1 cellular context compared by ENCODE assay signal in the genomic region with DNA sequence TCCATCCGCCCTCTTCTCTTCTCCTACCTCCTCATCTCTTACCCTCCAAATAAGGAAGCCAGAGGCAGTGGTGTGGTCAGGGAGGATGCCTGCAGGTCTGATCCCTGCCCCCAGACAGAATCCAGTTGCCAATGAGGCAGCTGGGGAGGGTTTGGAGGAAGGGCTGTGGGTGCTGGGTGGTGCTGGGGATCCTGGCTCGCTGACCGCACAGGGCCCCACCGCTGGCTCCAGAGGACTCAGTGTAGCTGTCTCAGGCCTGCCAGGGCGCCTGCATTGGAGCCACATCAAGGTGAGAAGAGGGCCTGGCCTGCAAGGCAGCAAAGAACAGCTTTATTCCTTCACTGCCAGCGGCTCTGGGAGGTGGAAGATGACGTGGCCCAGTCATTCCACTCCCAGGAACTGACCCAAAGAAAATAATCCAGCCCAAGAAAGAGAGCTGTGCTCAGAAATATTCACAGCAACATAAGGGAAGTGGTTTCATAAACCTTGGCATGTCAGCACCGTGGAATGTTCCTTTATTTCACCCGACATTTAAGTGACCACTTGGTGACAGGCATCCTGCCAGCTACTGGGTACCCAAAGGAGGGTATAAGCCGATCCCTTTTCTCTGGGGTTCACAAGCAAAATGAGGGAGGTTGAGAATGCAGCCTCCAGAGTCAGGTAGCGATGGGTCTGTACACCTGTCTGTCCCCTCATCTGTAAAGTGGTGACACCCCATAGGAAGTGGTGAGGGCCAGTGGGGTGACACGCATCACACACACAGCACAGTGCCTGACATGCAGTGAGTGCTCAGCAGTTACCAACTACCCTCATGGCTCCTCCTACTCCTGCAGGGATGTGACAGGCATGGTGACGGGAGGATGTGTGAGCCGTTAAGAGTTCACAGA.
TF ChIP-seq lines count a peak whose summit lies in the region.

No MANE protein-coding gene starts in this region.

TF ChIP-seq in HCT116, 20 proteins besides CTCF, POLR2A, EP300 and RAD21 (continued from another document):
- TF ChIP-seq, protein P1, sequence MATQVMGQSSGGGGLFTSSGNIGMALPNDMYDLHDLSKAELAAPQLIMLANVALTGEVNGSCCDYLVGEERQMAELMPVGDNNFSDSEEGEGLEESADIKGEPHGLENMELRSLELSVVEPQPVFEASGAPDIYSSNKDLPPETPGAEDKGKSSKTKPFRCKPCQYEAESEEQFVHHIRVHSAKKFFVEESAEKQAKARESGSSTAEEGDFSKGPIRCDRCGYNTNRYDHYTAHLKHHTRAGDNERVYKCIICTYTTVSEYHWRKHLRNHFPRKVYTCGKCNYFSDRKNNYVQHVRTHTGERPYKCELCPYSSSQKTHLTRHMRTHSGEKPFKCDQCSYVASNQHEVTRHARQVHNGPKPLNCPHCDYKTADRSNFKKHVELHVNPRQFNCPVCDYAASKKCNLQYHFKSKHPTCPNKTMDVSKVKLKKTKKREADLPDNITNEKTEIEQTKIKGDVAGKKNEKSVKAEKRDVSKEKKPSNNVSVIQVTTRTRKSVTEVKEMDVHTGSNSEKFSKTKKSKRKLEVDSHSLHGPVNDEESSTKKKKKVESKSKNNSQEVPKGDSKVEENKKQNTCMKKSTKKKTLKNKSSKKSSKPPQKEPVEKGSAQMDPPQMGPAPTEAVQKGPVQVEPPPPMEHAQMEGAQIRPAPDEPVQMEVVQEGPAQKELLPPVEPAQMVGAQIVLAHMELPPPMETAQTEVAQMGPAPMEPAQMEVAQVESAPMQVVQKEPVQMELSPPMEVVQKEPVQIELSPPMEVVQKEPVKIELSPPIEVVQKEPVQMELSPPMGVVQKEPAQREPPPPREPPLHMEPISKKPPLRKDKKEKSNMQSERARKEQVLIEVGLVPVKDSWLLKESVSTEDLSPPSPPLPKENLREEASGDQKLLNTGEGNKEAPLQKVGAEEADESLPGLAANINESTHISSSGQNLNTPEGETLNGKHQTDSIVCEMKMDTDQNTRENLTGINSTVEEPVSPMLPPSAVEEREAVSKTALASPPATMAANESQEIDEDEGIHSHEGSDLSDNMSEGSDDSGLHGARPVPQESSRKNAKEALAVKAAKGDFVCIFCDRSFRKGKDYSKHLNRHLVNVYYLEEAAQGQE (IDR thresholded peaks at IDR 0.05; ENCODE audit: low read depth) = no peak
- TF ChIP-seq ZFX (IDR thresholded peaks at IDR 0.05) = 0 out of 2 replicates have a peak, but pooled peaks have one; percentile 14
- TF ChIP-seq EZH2phosphoT487 (IDR thresholded peaks at IDR 0.05; ENCODE audit: borderline replicate concordance) = no peak
- TF ChIP-seq SRF (IDR thresholded peaks at IDR 0.05; ENCODE audit: low read depth) = no peak
- TF ChIP-seq, protein P2, sequence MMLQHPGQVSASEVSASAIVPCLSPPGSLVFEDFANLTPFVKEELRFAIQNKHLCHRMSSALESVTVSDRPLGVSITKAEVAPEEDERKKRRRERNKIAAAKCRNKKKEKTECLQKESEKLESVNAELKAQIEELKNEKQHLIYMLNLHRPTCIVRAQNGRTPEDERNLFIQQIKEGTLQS (IDR thresholded peaks at IDR 0.05) = no peak
- TF ChIP-seq JUND (IDR thresholded peaks at IDR 0.05) = no peak
- TF ChIP-seq, protein P3, sequence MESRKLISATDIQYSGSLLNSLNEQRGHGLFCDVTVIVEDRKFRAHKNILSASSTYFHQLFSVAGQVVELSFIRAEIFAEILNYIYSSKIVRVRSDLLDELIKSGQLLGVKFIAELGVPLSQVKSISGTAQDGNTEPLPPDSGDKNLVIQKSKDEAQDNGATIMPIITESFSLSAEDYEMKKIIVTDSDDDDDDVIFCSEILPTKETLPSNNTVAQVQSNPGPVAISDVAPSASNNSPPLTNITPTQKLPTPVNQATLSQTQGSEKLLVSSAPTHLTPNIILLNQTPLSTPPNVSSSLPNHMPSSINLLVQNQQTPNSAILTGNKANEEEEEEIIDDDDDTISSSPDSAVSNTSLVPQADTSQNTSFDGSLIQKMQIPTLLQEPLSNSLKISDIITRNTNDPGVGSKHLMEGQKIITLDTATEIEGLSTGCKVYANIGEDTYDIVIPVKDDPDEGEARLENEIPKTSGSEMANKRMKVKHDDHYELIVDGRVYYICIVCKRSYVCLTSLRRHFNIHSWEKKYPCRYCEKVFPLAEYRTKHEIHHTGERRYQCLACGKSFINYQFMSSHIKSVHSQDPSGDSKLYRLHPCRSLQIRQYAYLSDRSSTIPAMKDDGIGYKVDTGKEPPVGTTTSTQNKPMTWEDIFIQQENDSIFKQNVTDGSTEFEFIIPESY (IDR thresholded peaks at IDR 0.05; ENCODE audit: extremely low read depth, insufficient replicate concordance, low read length) = no peak
- no peak for TF ChIP-seq EGR1 (IDR thresholded peaks at IDR 0.05; ENCODE audit: low read depth)
- TF ChIP-seq ELF1 (IDR thresholded peaks at IDR 0.05; ENCODE audit: borderline replicate concordance, low read depth) = no peak
- TF ChIP-seq ZNF274 (IDR thresholded peaks at IDR 0.05; ENCODE audit: low read depth, low read length) = no peak
- no peak for TF ChIP-seq FOSL1 (IDR thresholded peaks at IDR 0.05; ENCODE audit: low read depth)
- no peak for TF ChIP-seq CEBPB (IDR thresholded peaks at IDR 0.05; ENCODE audit: low read depth)
- no peak for TF ChIP-seq CBX3 (IDR thresholded peaks at IDR 0.05; ENCODE audit: low read depth)
